In the genomic region with DNA sequence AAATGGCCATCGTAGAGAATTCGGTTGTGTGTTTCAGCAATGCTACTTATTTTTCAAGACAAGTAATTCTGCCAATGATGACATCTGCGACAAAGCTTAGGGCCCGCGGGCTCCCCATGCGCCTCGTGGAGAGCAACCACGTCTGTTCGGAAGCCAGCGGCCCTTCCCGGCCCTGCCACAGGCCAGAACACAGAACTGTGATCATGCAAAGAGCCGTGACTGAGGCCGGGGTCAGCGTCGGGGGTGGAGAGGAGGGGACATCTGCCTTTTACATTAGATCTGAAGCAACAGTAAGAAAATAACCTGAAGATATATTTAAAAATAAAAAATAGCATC, we compare ENCODE assay signal across 27 cellular contexts.
"Had no signal": no experiment of that assay in that cellular context is flagged by ENCODE, and none has a peak within 500 bp of the region (broad histone marks: within the 10 kb centered on the region; RNA-seq: fewer than 3 reads in every experiment).

No MANE protein-coding gene starts in this region.

- H3K27me3 ChIP-seq: MG63 had no signal

- H3K4me3 ChIP-seq: MG63 had no signal

- H3K9me3 ChIP-seq: MG63 had no signal

- DNase-seq: activated B cell treated with CpG ODN at 0.5 μM for 24 hours; activated CD4-positive, alpha-beta memory T cell treated with anti-CD3 and anti-CD28 coated beads for 36 hours; activated CD4-positive, alpha-beta T cell treated with anti-CD3 and anti-CD28 coated beads, Interleukin-2, amount 10 ng/mL, durations not matched to agents 7 days and 5 days; activated CD8-positive, alpha-beta memory T cell treated with anti-CD3 and anti-CD28 coated beads for 24 hours; activated effector memory CD4-positive, alpha-beta T cell treated with anti-CD3 and anti-CD28 coated beads, Interleukin-2, amount 50 U/mL, for 16 hours; activated naive CD4-positive, alpha-beta T cell treated with Interleukin-2 at 50 U/mL for 16 hours; activated naive CD8-positive, alpha-beta T cell treated with anti-CD3 and anti-CD28 coated beads, Interleukin-2, amount 50 U/mL, for 24 hours; activated T-cell treated with anti-CD3 and anti-CD28 coated beads, Interleukin-2, amount 50 U/mL, for 4 hours; amygdala; MG63; MV-4-11; NCI-H1417 treated with DMSO at 0.1 percent for 48 hours; NCI-H1694; NCI-H2029; NCI-H2107; NCI-H2171 treated with DMSO at 0.1 percent for 48 hours; NCI-H345; NCI-H510A treated with DMSO at 0.1 percent for 48 hours; NCI-H69; NK-92 treated with Interleukin-12 subunit alpha and Interleukin-12 subunit beta, amount 100 ng/mL, for 24 hours; OCI-M1; RPMI8226; SHP77; T-helper 17 cell; T-helper 9 cell had no signal

- H3K36me3 ChIP-seq: MG63 had no signal

- ATAC-seq: activated naive CD4-positive, alpha-beta T cell treated with anti-CD3 and anti-CD28 coated beads, Interleukin-2, amount 50 U/mL, for 72 hours; activated naive CD8-positive, alpha-beta T cell treated with anti-CD3 and anti-CD28 coated beads, Interleukin-2, amount 50 U/mL, for 24 hours; activated T-cell treated with anti-CD3 and anti-CD28 coated beads, Interleukin-2, amount 50 U/mL, for 4 hours; Panc1; T-helper 17 cell had no signal
